In the genomic region with DNA sequence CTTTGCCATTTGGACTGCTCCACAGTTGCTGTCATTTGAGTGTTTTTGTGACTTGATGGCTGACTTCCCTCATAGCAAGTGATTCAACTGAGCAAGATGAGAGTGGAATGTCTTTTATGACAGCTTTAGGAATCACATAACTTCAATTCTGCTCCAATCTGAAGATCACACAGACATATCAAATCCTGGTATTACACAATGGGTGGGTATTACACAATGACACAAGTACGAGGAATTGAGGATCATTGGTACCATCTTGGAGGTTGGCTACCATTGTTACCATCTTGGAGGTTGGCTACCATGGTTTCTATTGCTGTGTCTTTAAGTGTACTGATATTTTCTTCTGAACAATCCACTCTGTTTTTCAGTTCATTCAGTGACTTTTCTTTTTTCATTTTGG, we compare ENCODE assay signal across 39 cellular contexts. TPM values are rescaled to one million over a fixed set of nuclear protein-coding genes. Genes with fewer than 3 reads are reported as not detected.
"Had no signal": no experiment of that assay in that cellular context is flagged by ENCODE, and none has a peak within 500 bp of the region (broad histone marks: within the 10 kb centered on the region; RNA-seq: fewer than 3 reads in every experiment).

No MANE protein-coding gene starts in this region.

- H3K4me3 ChIP-seq: MG63 had no signal

- DNase-seq: Karpas-422, Kasumi-1, MG63, MM.1S, MV-4-11, NCI-H1048, NCI-H1092, NCI-H1092 treated with DMSO at 0.1 percent for 48 hours, NCI-H1105, NCI-H1105 treated with DMSO at 0.1 percent for 48 hours, NCI-H1417, NCI-H1417 treated with DMSO at 0.1 percent for 48 hours, NCI-H1436, NCI-H1436 treated with DMSO at 0.1 percent for 48 hours, NCI-H146, NCI-H1694, NCI-H1694 treated with DMSO at 0.1 percent for 48 hours, NCI-H187, NCI-H187 treated with DMSO at 0.1 percent for 48 hours, NCI-H1930, NCI-H2029, NCI-H2029 treated with DMSO at 0.1 percent for 48 hours, NCI-H2081, NCI-H2081 treated with DMSO at 0.1 percent for 48 hours, NCI-H2107, NCI-H2171, NCI-H2171 treated with DMSO at 0.1 percent for 48 hours, NCI-H2227 treated with DMSO at 0.1 percent for 48 hours, NCI-H226, NCI-H345, NCI-H446, NCI-H446 treated with DMSO at 0.1 percent for 48 hours, NCI-H510A, NCI-H510A treated with DMSO at 0.1 percent for 48 hours, NCI-H524 had no signal

- H3K36me3 ChIP-seq: MG63 had no signal

- H3K9me3 ChIP-seq: MG63 had no signal

RNA-seq across cellular contexts. Expression of gene TSHB, which starts 8.5 kb away (rescaled TPM):
- total RNA-seq: LHCN-M2, M059J, MCF 10A, NCI-H460 had no signal
